In genomic region chr6:135880066-135880972, GRCh38 we compare ENCODE assay signal across 9 cellular contexts. TPM values are rescaled to one million over a fixed set of nuclear protein-coding genes. Genes with fewer than 3 reads are reported as not detected.
DNase-seq lines count a peak whose midpoint lies in the region; ATAC-seq and TF ChIP-seq lines count a peak whose summit lies in the region.
"Had no signal": no experiment of that assay in that cellular context is flagged by ENCODE, and none has a peak within 500 bp of the region (broad histone marks: within the 10 kb centered on the region; RNA-seq: fewer than 3 reads in every experiment).

No MANE protein-coding gene starts in this region.

- no peaks in the 10 kb centered on the region for H3K4me1 ChIP-seq in PC-9 (replicated peaks; ENCODE audit: insufficient read depth)
- peaks cover 0 to 18% of the 10 kb centered on the region in 2 donors for H3K4me1 ChIP-seq in left lung
- peaks cover 0 to 21% (median 0%) of the 10 kb centered on the region in 4 donors for H3K4me1 ChIP-seq in stomach

- H3K27ac Mint-ChIP-seq in activated naive CD8-positive, alpha-beta T cell = peak overlapping the region; percentile 98

- no peaks in the 10 kb centered on the region for H3K9me3 Mint-ChIP-seq in activated naive CD8-positive, alpha-beta T cell (ENCODE audit: low read depth)

- H3K27me3 ChIP-seq in PC-9 (ENCODE audit: insufficient read depth, low read depth) (no peaks in the 10 kb centered on the region), left lung (no peaks in the 10 kb centered on the region), stomach (no peaks in the 10 kb centered on the region)
- H3K27me3 ChIP-seq: cardiac muscle cell had no signal

- H3K27me3 Mint-ChIP-seq in activated naive CD8-positive, alpha-beta T cell = no peaks in the 10 kb centered on the region

- H3K9me3 ChIP-seq in PC-9 (ENCODE audit: insufficient read depth, low read depth) (no peaks in the 10 kb centered on the region), left lung (no peaks in the 10 kb centered on the region), stomach (no peaks in the 10 kb centered on the region)

- TF ChIP-seq EP300 in stomach (IDR thresholded peaks at IDR 0.05) = no peak

- DNase-seq in PC-9 (peak in 1 of 2 experiments; percentile 29), left lung (no peak), stomach (no peak), SIG-M5 treated with dmso at 0.1 percent for 504 hours (lab: John Stamatoyannopoulos, UW; ENCODE audit: unreplicated experiment) (no peak), lower leg skin (ENCODE audit: low spot score in 2 of 2) (no peak)

- POLR2A ChIA-PET in PC-9 (lab: Charles Lee; ENCODE audit: unreplicated experiment) = no interaction called here

- CTCF ChIA-PET in PC-9 (lab: Charles Lee) = no interaction called here

- no peak overlapping the region for H3K4me3 ChIP-seq in PC-9
- peak overlapping the region in 1 of 2 donors; percentile 11 for H3K4me3 ChIP-seq in left lung
- peak overlapping the region in 3 of 4 donors; percentile 13 to 31 (median 14) for H3K4me3 ChIP-seq in stomach
- H3K4me3 ChIP-seq in lower leg skin (ENCODE audit: low read depth, poor library complexity, severe bottlenecking) = no peak overlapping the region
- H3K4me3 ChIP-seq: cardiac muscle cell had no signal

- 46 to 64% (median 61%) methylated on average over 7 of the region's 7 CpGs for WGBS in stomach, 5 donors
- 56 to 61% methylated on average over 7 of the region's 7 CpGs for WGBS in lower leg skin, 2 donors

- TF ChIP-seq POLR2A in stomach (IDR thresholded peaks at IDR 0.05) (no peak), lower leg skin (IDR thresholded peaks at IDR 0.05) (no peak)

- TF ChIP-seq CTCF in PC-9 (conservative IDR thresholded peaks at IDR 0.05) (no peak), left lung (IDR thresholded peaks at IDR 0.05) (no peak), stomach (IDR thresholded peaks at IDR 0.05) (no peak), lower leg skin (IDR thresholded peaks at IDR 0.05) (no peak)

- peak overlapping the region; percentile 23 for H3K4me2 ChIP-seq in PC-9

- no peaks in the 10 kb centered on the region for H3F3A ChIP-seq in PC-9 (ENCODE audit: insufficient read depth, low read depth)

- no peaks in the 10 kb centered on the region for H4K20me1 ChIP-seq in PC-9 (ENCODE audit: insufficient read depth)

- H2AFZ ChIP-seq in PC-9 = peak overlapping the region; percentile 56

- H3K27ac ChIP-seq in PC-9 (no peak overlapping the region), left lung (peak overlapping the region; percentile 8 to 57), stomach (peak overlapping the region; percentile 38 to 69 (median 47))
- H3K27ac ChIP-seq: cardiac muscle cell had no signal

- H3K36me3 Mint-ChIP-seq in activated naive CD8-positive, alpha-beta T cell = peaks cover 3% of the 10 kb centered on the region

- intact Hi-C loops in PC-9 (cut with micrococcal nuclease; ENCODE audit: unreplicated experiment) (no loop called here), left lung (cut with DNase I) (no loop called here), stomach (cut with DNase I; ENCODE audit: low total_unique reads) (no loop called here), lower leg skin (cut with DNase I; ENCODE audit: low total_unique reads) (no loop called here)

- BruUV-seq in PC-9 (replicated peaks; lab: Mats Ljungman, UMichigan) = no TSS peak

- no peaks in the 10 kb centered on the region for H3K79me2 ChIP-seq in PC-9 (ENCODE audit: low read depth)

- ATAC-seq in GM18508 (IDR thresholded peaks at IDR 0.05; ENCODE audit: insufficient read depth, unreplicated experiment) (peak; percentile 93), HG02840 (IDR thresholded peaks at IDR 0.05; ENCODE audit: low FRiP score, unreplicated experiment) (peak; percentile 92), left lung (peak; percentile 68)

- H3K9me2 ChIP-seq in PC-9 (ENCODE audit: insufficient read depth) = no peaks in the 10 kb centered on the region

- peaks cover 66% of the 10 kb centered on the region for H3K4me1 Mint-ChIP-seq in activated naive CD8-positive, alpha-beta T cell (ENCODE audit: low read depth)

- H3K36me3 ChIP-seq in PC-9 (ENCODE audit: low read depth) = no peaks in the 10 kb centered on the region
- no peaks in the 10 kb centered on the region for H3K36me3 ChIP-seq in left lung
- no peaks in the 10 kb centered on the region for H3K36me3 ChIP-seq in stomach
- H3K36me3 ChIP-seq: cardiac muscle cell had no signal

- H3K4me3 Mint-ChIP-seq in activated naive CD8-positive, alpha-beta T cell = peak overlapping the region; percentile 82

RNA-seq across cellular contexts. Expression of gene PDE7B, which starts 28.8 kb away (rescaled TPM):
- total RNA-seq in PC-9 (2021) = 0.31 TPM in 1 of 2 replicates, not detected in the other
- total RNA-seq in left lung = 1 to 10 TPM; 1.3 to 1.5 TPM
- 10 to 100 TPM in 3 of 5 donors, 1 to 10 TPM in 1, under 1 TPM in 1; 0.29 to 73.2 (median 10.3) TPM for total RNA-seq in stomach
- 1 to 10 TPM in 2 of 3 donors, under 1 TPM in 1; 0.70 to 5.0 (median 2.2) TPM for polyA plus RNA-seq in stomach
- 1 to 10 TPM in 2 of 4 donors, under 1 TPM in 2; 0.30 to 1.5 (median 0.89) TPM for total RNA-seq in lower leg skin

Comparison
In these comparisons a context has a peak if more than half of its experiments do, and no peak if none do; other contexts are left out.
1. H3K4me3 ChIP-seq: peak in stomach (3 of 4); none in PC-9 (single experiment) and lower leg skin (single experiment).
2. Peak in every context shown above with its lines, with median percentiles within 50 percentile points of each other: ATAC-seq.